In genomic region chr15:71752604-71753289, GRCh38 we compare ENCODE assay signal across 9 cellular contexts. TPM values are rescaled to one million over a fixed set of nuclear protein-coding genes. Genes with fewer than 3 reads are reported as not detected.
A peak's percentile ranks its signal among the peaks of the same experiment; 100 is the strongest.
DNase-seq lines count a peak whose midpoint lies in the region; ATAC-seq, FAIRE-seq and TF ChIP-seq lines count a peak whose summit lies in the region.
"Had no signal": no experiment of that assay in that cellular context is flagged by ENCODE, and none has a peak within 500 bp of the region (broad histone marks: within the 10 kb centered on the region; RNA-seq: fewer than 3 reads in every experiment).

No MANE protein-coding gene starts in this region.

- in situ Hi-C loops in GM13977 (cut with MboI; ENCODE audit: low pct_unique_long_range_greater_than_20kb, low sequenced_read_pairs, unreplicated experiment) = no loop called here
- in situ Hi-C loops in gastrocnemius medialis (cut with MboI; ENCODE audit: low sequenced_read_pairs in 4 of 4) = loop anchor here in 1 of 4 donors (25.0 kb wide), 1 partner anchor 410 kb away; no protein-coding TSS in a partner anchor

- DNase-seq in BE2C (peak; percentile 47), GM13977 (ENCODE audit: low spot score) (peak; percentile 62), RCC 7860 (ENCODE audit: low spot score) (peak; percentile 99), gastrocnemius medialis (no peak)
- no peak for DNase-seq in activated naive CD4-positive, alpha-beta T cell (lab: John Stamatoyannopoulos, UW)

- FAIRE-seq in RCC 7860 (lab: Jason Lieb, UNC) = peak; percentile 96

- peak; percentile 43 for ATAC-seq in esophagus mucosa
- ATAC-seq in gastrocnemius medialis = peak; percentile 58 to 75
- no peak for ATAC-seq in GM18873 (IDR thresholded peaks at IDR 0.05; ENCODE audit: low FRiP score, unreplicated experiment)
- ATAC-seq in GM19328 (IDR thresholded peaks at IDR 0.05; ENCODE audit: unreplicated experiment) = no peak

- H3K27me3 ChIP-seq in BE2C (no peaks in the 10 kb centered on the region), gastrocnemius medialis (no peaks in the 10 kb centered on the region)

- intact Hi-C loops in gastrocnemius medialis (cut with DNase I; ENCODE audit: low total_unique reads) = loop anchor here (1.0 kb wide), 1 partner anchor 49 kb away; no protein-coding TSS in a partner anchor

- H3K27ac ChIP-seq in gastrocnemius medialis = no peak overlapping the region

- TF ChIP-seq CTCF in BE2C (IDR thresholded peaks at IDR 0.05; ENCODE audit: low read depth, low read length) = peak; percentile 65
- TF ChIP-seq CTCF in GM13977 (IDR thresholded peaks at IDR 0.05; ENCODE audit: extremely low read depth, insufficient read depth, missing control alignments) = peak; percentile 62
- TF ChIP-seq CTCF in gastrocnemius medialis (IDR thresholded peaks at IDR 0.05 in 4 of 5, conservative IDR thresholded peaks at IDR 0.05 in 1 of 5) = peak in 2 of 5 experiments; percentile 27 to 34

- no peak for TF ChIP-seq POLR2A in gastrocnemius medialis (IDR thresholded peaks at IDR 0.05)

- H3K4me3 ChIP-seq in BE2C (ENCODE audit: low read depth, low read length) (no peak overlapping the region), gastrocnemius medialis (no peak overlapping the region)

- H3K4me1 ChIP-seq in BE2C (no peaks in the 10 kb centered on the region), gastrocnemius medialis (peaks cover 7 to 13% of the 10 kb centered on the region in 2 donors)

- H3K9me3 ChIP-seq in BE2C (no peaks in the 10 kb centered on the region), gastrocnemius medialis (no peaks in the 10 kb centered on the region)

- H3K36me3 ChIP-seq in BE2C (no peaks in the 10 kb centered on the region), gastrocnemius medialis (no peaks in the 10 kb centered on the region)

RNA-seq across cellular contexts. Expression of gene NR2E3, which starts 57.6 kb away (rescaled TPM):
- polyA plus RNA-seq in BE2C (2012; ENCODE audit: insufficient read depth, insufficient read length, low read depth) = not detected
- 0.56 TPM for total RNA-seq in esophagus mucosa
- total RNA-seq in gastrocnemius medialis = not detected
- total RNA-seq: natural killer cell treated with Interleukin-12 subunit alpha and Interleukin-12 subunit beta and Interleukin-15 and Interleukin-18, amount 100 ng/mL, for 72 hours had no signal

Comparison
In these comparisons a context has a peak if more than half of its experiments do, and no peak if none do; other contexts are left out.
1. DNase-seq: peak in BE2C (single experiment), GM13977 (single experiment) and RCC 7860 (single experiment); none in gastrocnemius medialis (0 of 2) and activated naive CD4-positive, alpha-beta T cell (0 of 4).
2. ATAC-seq: peak in esophagus mucosa (single experiment) and gastrocnemius medialis (2 of 2); none in GM18873 (single experiment) and GM19328 (single experiment).